Comparison of ENCODE assay signal across 8 cellular contexts in the genomic region with DNA sequence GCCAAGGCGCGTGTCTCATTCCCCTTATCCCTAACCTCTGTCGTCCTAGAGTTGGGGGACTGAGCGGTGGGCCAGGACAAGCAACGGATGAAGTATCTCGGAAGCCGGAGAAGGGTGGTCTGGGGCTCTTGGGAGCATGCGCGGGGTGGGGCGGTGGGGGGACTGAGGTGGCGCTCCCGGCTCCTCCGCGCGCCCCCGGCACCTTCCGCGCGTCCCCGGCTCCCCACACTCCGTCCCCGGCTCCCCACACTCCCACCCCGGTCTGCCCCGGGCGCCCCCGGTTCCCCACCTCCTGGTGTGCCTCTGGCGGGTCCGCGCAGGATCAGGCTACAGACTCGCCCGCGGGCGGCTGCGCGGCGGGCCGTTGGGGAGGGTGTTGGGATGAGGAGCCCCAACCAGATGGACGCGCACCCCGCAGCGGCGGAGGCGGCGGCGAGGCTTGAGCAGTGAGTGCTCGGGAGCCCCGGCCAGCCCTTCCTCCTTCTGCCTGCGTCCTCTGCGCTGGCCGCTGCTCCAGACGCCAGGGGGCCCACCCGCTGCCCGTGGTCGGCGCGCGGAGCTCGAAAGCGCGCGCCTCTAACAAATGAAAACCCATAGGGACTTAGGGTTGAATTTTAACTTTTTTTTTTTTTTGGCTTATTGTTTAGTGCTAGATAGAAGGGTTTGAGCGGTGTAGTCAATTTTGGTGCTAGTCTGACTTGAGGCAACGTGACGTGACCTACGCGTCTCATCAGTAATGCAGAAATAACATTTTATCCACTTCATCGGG. TPM values are rescaled to one million over a fixed set of nuclear protein-coding genes. Genes with fewer than 3 reads are reported as not detected.
DNase-seq lines count a peak whose midpoint lies in the region; ATAC-seq and TF ChIP-seq lines count a peak whose summit lies in the region.

No MANE protein-coding gene starts in this region.

- H2AFZ ChIP-seq in neural progenitor cell (replicated peaks) (peak overlapping the region; percentile 94), OCI-LY7 (ENCODE audit: low read length) (no peak overlapping the region)

- H3K4me2 ChIP-seq in neural progenitor cell, result peak overlapping the region; percentile 84
- H3K4me2 ChIP-seq in OCI-LY7 (ENCODE audit: low read length), result no peak overlapping the region; the same call in 1 of the 2 replicates

- TF ChIP-seq POLR2A in esophagus squamous epithelium (IDR thresholded peaks at IDR 0.05), result no peak

- CTCF ChIA-PET in OCI-LY7 (lab: Charles Lee; ENCODE audit: unreplicated experiment), result no interaction called here

- WGBS in esophagus squamous epithelium, 2 donors, result 3 to 6% methylated on average over 21 to 40 of the region's 67 CpGs

- no peaks in the 10 kb centered on the region for H3K36me3 Mint-ChIP-seq in activated T-cell treated with anti-CD3 and anti-CD28 coated beads, Interleukin-2, amount 50 U/mL, for 4 hours (ENCODE audit: insufficient read depth)
- H3K36me3 Mint-ChIP-seq in neural progenitor cell, result no peaks in the 10 kb centered on the region

- TF ChIP-seq CTCF in esophagus squamous epithelium (IDR thresholded peaks at IDR 0.05) (peak in 5 of 6 experiments; percentile 12 to 30 (median 14)), neural progenitor cell (IDR thresholded peaks at IDR 0.05) (peak; percentile 55), OCI-LY7 (conservative IDR thresholded peaks at IDR 0.05; ENCODE audit: low read length) (no peak)

- peaks cover 3% of the 10 kb centered on the region for H3K4me1 Mint-ChIP-seq in activated T-cell treated with anti-CD3 and anti-CD28 coated beads, Interleukin-2, amount 50 U/mL, for 4 hours (ENCODE audit: low read depth)
- H3K4me1 Mint-ChIP-seq in neural progenitor cell, result peaks cover 3% of the 10 kb centered on the region

- no peak overlapping the region for H3K27ac Mint-ChIP-seq in neural progenitor cell

- peak in 1 of 2 donors; percentile 18 for ATAC-seq in activated T-cell treated with anti-CD3 and anti-CD28 coated beads, Interleukin-2, amount 50 U/mL, for 4 hours
- ATAC-seq in HG02798 (IDR thresholded peaks at IDR 0.05; ENCODE audit: poor library complexity, unreplicated experiment), result no peak

- H3K27me3 ChIP-seq in esophagus squamous epithelium (peaks cover 0 to 70% (median 5%) of the 10 kb centered on the region in 4 donors), neural progenitor cell (peaks cover 47% of the 10 kb centered on the region)

- H3K4me1 ChIP-seq in esophagus squamous epithelium (peaks cover 0 to 12% (median 0%) of the 10 kb centered on the region in 3 donors), neural progenitor cell (no peaks in the 10 kb centered on the region), OCI-LY7 (ENCODE audit: insufficient read depth, low read length, poor library complexity, severe bottlenecking) (no peaks in the 10 kb centered on the region)

- peaks cover 7% of the 10 kb centered on the region for H3K9me3 Mint-ChIP-seq in activated T-cell treated with anti-CD3 and anti-CD28 coated beads, Interleukin-2, amount 50 U/mL, for 4 hours
- peaks cover 8% of the 10 kb centered on the region for H3K9me3 Mint-ChIP-seq in neural progenitor cell

- H3K27ac ChIP-seq in esophagus squamous epithelium (peak overlapping the region in 1 of 4 donors; percentile 42), neural progenitor cell (no peak overlapping the region), OCI-LY7 (ENCODE audit: low read depth, low read length, poor library complexity, severe bottlenecking) (no peak overlapping the region)

- peaks cover 55% of the 10 kb centered on the region for H3K27me3 Mint-ChIP-seq in activated T-cell treated with anti-CD3 and anti-CD28 coated beads, Interleukin-2, amount 50 U/mL, for 4 hours (ENCODE audit: low read depth)
- peaks cover 28% of the 10 kb centered on the region for H3K27me3 Mint-ChIP-seq in neural progenitor cell (ENCODE audit: insufficient read depth, low read depth)

- H3F3A ChIP-seq in neural progenitor cell (ENCODE audit: low read depth), result peaks cover 24% of the 10 kb centered on the region

- H3K9me2 ChIP-seq in OCI-LY7 (ENCODE audit: insufficient read depth, low read length), result no peaks in the 10 kb centered on the region

- H3K9ac ChIP-seq in neural progenitor cell, result no peak overlapping the region

- H3K4me3 ChIP-seq in esophagus squamous epithelium (peak overlapping the region; percentile 12 to 55 (median 39)), neural progenitor cell (peak overlapping the region; percentile 79), OCI-LY7 (ENCODE audit: low read depth, low read length, poor library complexity, severe bottlenecking) (no peak overlapping the region)

- DNase-seq in activated T-cell treated with anti-CD3 and anti-CD28 coated beads, Interleukin-2, amount 50 U/mL, for 4 hours, result no peak
- no peak for DNase-seq in activated T-cell treated with anti-CD3 and anti-CD28 coated beads for 4 hours
- DNase-seq in RKO (ENCODE audit: low spot score), result peak; percentile 59
- no peak for DNase-seq in esophagus squamous epithelium (lab: John Stamatoyannopoulos, UW)
- DNase-seq in neural progenitor cell (ENCODE audit: low spot score), result peak; percentile 90
- DNase-seq in OCI-LY7 (ENCODE audit: low spot score), result no peak
- no peak for DNase-seq in DMS153 treated with DMSO at 0.1 percent for 48 hours (lab: John Stamatoyannopoulos, UW; ENCODE audit: unreplicated experiment)

- no peaks in the 10 kb centered on the region for H3K9me3 ChIP-seq in esophagus squamous epithelium
- peaks cover 2% of the 10 kb centered on the region for H3K9me3 ChIP-seq in neural progenitor cell (ENCODE audit: low read depth)
- H3K9me3 ChIP-seq in OCI-LY7 (ENCODE audit: low read length), result 0 out of 2 replicates have a peak, but pooled peaks cover 13% of the 10 kb centered on the region

- intact Hi-C loops in esophagus squamous epithelium (cut with DNase I), result no loop called here
- intact Hi-C loops in OCI-LY7 (cut with micrococcal nuclease; ENCODE audit: unreplicated experiment), result no loop called here

- H4K20me1 ChIP-seq in neural progenitor cell (ENCODE audit: low read depth) (no peaks in the 10 kb centered on the region), OCI-LY7 (ENCODE audit: insufficient read depth, low read length) (no peaks in the 10 kb centered on the region)

- H3K79me2 ChIP-seq in neural progenitor cell (ENCODE audit: low read depth) (no peaks in the 10 kb centered on the region), OCI-LY7 (ENCODE audit: insufficient read depth, low read depth, low read length) (no peaks in the 10 kb centered on the region)

- H3K36me3 ChIP-seq in esophagus squamous epithelium (no peaks in the 10 kb centered on the region), neural progenitor cell (no peaks in the 10 kb centered on the region), OCI-LY7 (ENCODE audit: insufficient read depth, low read length) (no peaks in the 10 kb centered on the region)

- H3K4me3 Mint-ChIP-seq in activated T-cell treated with anti-CD3 and anti-CD28 coated beads, Interleukin-2, amount 50 U/mL, for 4 hours, result peak overlapping the region; percentile 17
- peak overlapping the region; percentile 83 for H3K4me3 Mint-ChIP-seq in neural progenitor cell

- POLR2A ChIA-PET in OCI-LY7 (lab: Charles Lee), result interaction anchor here (1.0 kb wide), 1 partner anchor 19 kb away, joined by 3 read pairs; no protein-coding TSS in a partner anchor

- no TSS peak for BruUV-seq in OCI-LY7 (replicated peaks; lab: Mats Ljungman, UMichigan)

RNA-seq across cellular contexts. Expression of gene CRYM, which starts 5.6 kb away (rescaled TPM):
- not detected for total RNA-seq in activated T-cell treated with anti-CD3 and anti-CD28 coated beads, Interleukin-2, amount 50 U/mL, for 4 hours
- total RNA-seq in esophagus squamous epithelium (10 to 100 TPM in 1 of 4 donors, 1 to 10 TPM in 3; 2.0 to 13.9 (median 5.8) TPM), neural progenitor cell (ENCODE audit: low replicate concordance) (0.36 and 1.3 TPM in 2 replicates), OCI-LY7 (2022) (0.23 and 0.70 TPM in 2 replicates)
- 0.18 and 0.28 TPM in 2 replicates for total RNA-seq in OCI-LY7 (2014; rRNA removed; shearing (Covaris generic))

RNA-seq across cellular contexts. Expression of gene ANKS4B, which starts 50.2 kb away (rescaled TPM):
- total RNA-seq in activated T-cell treated with anti-CD3 and anti-CD28 coated beads, Interleukin-2, amount 50 U/mL, for 4 hours, result not detected
- not detected for total RNA-seq in esophagus squamous epithelium
- total RNA-seq in neural progenitor cell (ENCODE audit: low replicate concordance), result 0.22 TPM in 1 of 2 replicates, not detected in the other
- total RNA-seq in OCI-LY7 (2014; rRNA removed; shearing (Covaris generic)), result not detected in 2 replicates
- not detected in 2 replicates for total RNA-seq in OCI-LY7 (2022)

Comparison
In these comparisons a context has a peak if more than half of its experiments do, and no peak if none do; other contexts are left out.
1. DNase-seq: peak in RKO (single experiment) and neural progenitor cell (single experiment); none in activated T-cell treated with anti-CD3 and anti-CD28 coated beads, Interleukin-2, amount 50 U/mL, for 4 hours (single experiment), activated T-cell treated with anti-CD3 and anti-CD28 coated beads for 4 hours (single experiment), esophagus squamous epithelium (single experiment), OCI-LY7 (single experiment) and DMS153 treated with DMSO at 0.1 percent for 48 hours (single experiment).